In the genomic region with DNA sequence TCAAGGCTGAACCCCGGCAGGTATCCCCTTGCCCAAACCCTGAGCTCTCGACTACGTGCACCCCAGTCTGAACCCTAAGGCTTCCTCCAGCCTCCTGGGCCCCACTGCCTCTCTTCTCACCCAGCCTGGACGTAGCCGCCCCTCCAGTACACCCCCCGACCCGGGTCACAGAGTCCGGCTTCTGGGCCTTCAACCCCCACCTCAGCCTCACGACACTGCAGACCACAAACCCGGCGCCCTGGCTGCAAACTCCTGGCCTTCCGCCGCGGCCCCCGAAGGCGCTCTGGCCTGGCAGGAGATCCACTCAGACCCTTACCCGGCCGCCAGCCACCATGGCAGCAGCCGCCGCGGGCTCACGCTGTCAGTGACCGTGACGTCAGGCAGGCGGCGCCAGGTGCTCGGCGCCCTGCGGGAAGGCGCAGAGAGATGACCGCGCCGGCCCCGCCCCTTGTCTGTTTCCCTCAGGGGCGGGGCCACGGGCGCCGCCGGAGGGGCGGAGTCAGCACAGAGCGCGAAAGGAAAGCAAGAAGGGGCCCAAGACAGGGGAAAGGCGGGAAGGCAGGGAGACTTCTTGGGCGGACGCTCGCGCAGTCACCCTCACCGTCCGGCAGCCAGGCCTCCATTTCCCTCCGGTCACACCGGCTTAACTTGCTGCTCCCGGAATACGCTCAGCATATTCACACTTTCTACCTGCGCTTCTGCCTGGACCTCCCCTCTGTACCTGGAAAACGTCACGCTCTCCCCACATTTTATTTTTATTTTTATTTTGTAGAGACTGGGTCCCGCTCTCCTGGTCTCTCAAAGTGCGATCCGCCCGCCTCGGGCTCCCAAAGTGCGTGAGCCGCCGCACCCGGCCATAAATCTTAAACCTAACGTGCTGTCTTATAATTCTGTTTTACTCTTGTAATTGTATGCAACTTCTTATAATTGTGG, we compare ENCODE assay signal across 1 cellular context.
TF ChIP-seq lines count a peak whose summit lies in the region.

A gene with protein sequence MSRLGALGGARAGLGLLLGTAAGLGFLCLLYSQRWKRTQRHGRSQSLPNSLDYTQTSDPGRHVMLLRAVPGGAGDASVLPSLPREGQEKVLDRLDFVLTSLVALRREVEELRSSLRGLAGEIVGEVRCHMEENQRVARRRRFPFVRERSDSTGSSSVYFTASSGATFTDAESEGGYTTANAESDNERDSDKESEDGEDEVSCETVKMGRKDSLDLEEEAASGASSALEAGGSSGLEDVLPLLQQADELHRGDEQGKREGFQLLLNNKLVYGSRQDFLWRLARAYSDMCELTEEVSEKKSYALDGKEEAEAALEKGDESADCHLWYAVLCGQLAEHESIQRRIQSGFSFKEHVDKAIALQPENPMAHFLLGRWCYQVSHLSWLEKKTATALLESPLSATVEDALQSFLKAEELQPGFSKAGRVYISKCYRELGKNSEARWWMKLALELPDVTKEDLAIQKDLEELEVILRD (minus strand): TSS at position 372 of the 933 bp plus-strand sequence. CDS start 471 bp downstream, outside the sequence.

TF ChIP-seq in HepG2, 621 proteins besides CTCF, POLR2A, EP300 and RAD21 (continued from another document and continues in another):
- TF ChIP-seq, protein P1, sequence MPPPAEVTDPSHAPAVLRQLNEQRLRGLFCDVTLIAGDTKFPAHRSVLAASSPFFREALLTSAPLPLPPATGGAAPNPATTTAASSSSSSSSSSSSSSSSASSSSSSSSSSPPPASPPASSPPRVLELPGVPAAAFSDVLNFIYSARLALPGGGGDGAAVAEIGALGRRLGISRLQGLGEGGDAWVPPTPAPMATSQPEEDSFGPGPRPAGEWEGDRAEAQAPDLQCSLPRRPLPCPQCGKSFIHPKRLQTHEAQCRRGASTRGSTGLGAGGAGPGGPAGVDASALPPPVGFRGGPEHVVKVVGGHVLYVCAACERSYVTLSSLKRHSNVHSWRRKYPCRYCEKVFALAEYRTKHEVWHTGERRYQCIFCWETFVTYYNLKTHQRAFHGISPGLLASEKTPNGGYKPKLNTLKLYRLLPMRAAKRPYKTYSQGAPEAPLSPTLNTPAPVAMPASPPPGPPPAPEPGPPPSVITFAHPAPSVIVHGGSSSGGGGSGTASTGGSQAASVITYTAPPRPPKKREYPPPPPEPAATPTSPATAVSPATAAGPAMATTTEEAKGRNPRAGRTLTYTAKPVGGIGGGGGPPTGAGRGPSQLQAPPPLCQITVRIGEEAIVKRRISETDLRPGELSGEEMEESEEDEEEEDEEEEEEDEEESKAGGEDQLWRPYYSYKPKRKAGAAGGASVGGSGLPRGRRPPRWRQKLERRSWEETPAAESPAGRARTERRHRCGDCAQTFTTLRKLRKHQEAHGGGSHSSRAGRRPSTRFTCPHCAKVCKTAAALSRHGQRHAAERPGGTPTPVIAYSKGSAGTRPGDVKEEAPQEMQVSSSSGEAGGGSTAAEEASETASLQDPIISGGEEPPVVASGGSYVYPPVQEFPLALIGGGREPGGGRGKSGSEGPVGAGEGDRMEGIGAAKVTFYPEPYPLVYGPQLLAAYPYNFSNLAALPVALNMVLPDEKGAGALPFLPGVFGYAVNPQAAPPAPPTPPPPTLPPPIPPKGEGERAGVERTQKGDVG (CRISPR knock-in tag; IDR thresholded peaks at IDR 0.05; ENCODE audit: borderline replicate concordance), result no peak
- TF ChIP-seq KLF11 (CRISPR knock-in tag; IDR thresholded peaks at IDR 0.05) (no peak), ZNF180 (CRISPR knock-in tag; IDR thresholded peaks at IDR 0.05; ENCODE audit: borderline replicate concordance, low read depth) (no peak), ZNF468 (CRISPR knock-in tag; IDR thresholded peaks at IDR 0.05) (no peak), ARHGAP35 (CRISPR knock-in tag; IDR thresholded peaks at IDR 0.05; ENCODE audit: borderline replicate concordance) (no peak; the same call in 1 of the 2 replicates), ZNF761 (CRISPR knock-in tag; conservative IDR thresholded peaks at IDR 0.05) (peak; percentile 82; the same call in 1 of the 2 replicates), ZBTB42 (CRISPR knock-in tag; IDR thresholded peaks at IDR 0.05) (no peak), ZNF652 (CRISPR knock-in tag; IDR thresholded peaks at IDR 0.05; ENCODE audit: borderline replicate concordance, low read depth) (no peak), KMT2B (CRISPR knock-in tag; IDR thresholded peaks at IDR 0.05) (peak; percentile 93), ZNF431 (CRISPR knock-in tag; IDR thresholded peaks at IDR 0.05; ENCODE audit: borderline replicate concordance, low read depth) (no peak), PTBP1 (IDR thresholded peaks at IDR 0.05; ENCODE audit: low read depth, low read length, poor library complexity, severe bottlenecking) (no peak), MZF1 (CRISPR knock-in tag; IDR thresholded peaks at IDR 0.05; ENCODE audit: borderline replicate concordance) (no peak), KLF9 (CRISPR knock-in tag; IDR thresholded peaks at IDR 0.05; ENCODE audit: low read depth) (no peak; the same call in 1 of the 2 replicates), ONECUT2 (CRISPR knock-in tag; IDR thresholded peaks at IDR 0.05) (no peak), SYNCRIP (IDR thresholded peaks at IDR 0.05; ENCODE audit: insufficient read depth, low read depth, low read length) (no peak), HNRNPLL (IDR thresholded peaks at IDR 0.05; ENCODE audit: low read depth, low read length, poor library complexity, severe bottlenecking) (peak; percentile 7), KAT7 (CRISPR knock-in tag; IDR thresholded peaks at IDR 0.05; ENCODE audit: borderline replicate concordance) (no peak), SIX4 (CRISPR knock-in tag; IDR thresholded peaks at IDR 0.05) (peak; percentile 38; the same call in 1 of the 2 replicates), KMT2A (CRISPR knock-in tag; IDR thresholded peaks at IDR 0.05) (peak; percentile 79), ADNP (CRISPR knock-in tag; IDR thresholded peaks at IDR 0.05) (no peak)
- TF ChIP-seq, protein P2, sequence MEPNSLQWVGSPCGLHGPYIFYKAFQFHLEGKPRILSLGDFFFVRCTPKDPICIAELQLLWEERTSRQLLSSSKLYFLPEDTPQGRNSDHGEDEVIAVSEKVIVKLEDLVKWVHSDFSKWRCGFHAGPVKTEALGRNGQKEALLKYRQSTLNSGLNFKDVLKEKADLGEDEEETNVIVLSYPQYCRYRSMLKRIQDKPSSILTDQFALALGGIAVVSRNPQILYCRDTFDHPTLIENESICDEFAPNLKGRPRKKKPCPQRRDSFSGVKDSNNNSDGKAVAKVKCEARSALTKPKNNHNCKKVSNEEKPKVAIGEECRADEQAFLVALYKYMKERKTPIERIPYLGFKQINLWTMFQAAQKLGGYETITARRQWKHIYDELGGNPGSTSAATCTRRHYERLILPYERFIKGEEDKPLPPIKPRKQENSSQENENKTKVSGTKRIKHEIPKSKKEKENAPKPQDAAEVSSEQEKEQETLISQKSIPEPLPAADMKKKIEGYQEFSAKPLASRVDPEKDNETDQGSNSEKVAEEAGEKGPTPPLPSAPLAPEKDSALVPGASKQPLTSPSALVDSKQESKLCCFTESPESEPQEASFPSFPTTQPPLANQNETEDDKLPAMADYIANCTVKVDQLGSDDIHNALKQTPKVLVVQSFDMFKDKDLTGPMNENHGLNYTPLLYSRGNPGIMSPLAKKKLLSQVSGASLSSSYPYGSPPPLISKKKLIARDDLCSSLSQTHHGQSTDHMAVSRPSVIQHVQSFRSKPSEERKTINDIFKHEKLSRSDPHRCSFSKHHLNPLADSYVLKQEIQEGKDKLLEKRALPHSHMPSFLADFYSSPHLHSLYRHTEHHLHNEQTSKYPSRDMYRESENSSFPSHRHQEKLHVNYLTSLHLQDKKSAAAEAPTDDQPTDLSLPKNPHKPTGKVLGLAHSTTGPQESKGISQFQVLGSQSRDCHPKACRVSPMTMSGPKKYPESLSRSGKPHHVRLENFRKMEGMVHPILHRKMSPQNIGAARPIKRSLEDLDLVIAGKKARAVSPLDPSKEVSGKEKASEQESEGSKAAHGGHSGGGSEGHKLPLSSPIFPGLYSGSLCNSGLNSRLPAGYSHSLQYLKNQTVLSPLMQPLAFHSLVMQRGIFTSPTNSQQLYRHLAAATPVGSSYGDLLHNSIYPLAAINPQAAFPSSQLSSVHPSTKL (CRISPR knock-in tag; IDR thresholded peaks at IDR 0.05), result peak; percentile 34; the same call in 1 of the 2 replicates
- TF ChIP-seq, protein P3, sequence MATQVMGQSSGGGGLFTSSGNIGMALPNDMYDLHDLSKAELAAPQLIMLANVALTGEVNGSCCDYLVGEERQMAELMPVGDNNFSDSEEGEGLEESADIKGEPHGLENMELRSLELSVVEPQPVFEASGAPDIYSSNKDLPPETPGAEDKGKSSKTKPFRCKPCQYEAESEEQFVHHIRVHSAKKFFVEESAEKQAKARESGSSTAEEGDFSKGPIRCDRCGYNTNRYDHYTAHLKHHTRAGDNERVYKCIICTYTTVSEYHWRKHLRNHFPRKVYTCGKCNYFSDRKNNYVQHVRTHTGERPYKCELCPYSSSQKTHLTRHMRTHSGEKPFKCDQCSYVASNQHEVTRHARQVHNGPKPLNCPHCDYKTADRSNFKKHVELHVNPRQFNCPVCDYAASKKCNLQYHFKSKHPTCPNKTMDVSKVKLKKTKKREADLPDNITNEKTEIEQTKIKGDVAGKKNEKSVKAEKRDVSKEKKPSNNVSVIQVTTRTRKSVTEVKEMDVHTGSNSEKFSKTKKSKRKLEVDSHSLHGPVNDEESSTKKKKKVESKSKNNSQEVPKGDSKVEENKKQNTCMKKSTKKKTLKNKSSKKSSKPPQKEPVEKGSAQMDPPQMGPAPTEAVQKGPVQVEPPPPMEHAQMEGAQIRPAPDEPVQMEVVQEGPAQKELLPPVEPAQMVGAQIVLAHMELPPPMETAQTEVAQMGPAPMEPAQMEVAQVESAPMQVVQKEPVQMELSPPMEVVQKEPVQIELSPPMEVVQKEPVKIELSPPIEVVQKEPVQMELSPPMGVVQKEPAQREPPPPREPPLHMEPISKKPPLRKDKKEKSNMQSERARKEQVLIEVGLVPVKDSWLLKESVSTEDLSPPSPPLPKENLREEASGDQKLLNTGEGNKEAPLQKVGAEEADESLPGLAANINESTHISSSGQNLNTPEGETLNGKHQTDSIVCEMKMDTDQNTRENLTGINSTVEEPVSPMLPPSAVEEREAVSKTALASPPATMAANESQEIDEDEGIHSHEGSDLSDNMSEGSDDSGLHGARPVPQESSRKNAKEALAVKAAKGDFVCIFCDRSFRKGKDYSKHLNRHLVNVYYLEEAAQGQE (IDR thresholded peaks at IDR 0.05; ENCODE audit: borderline replicate concordance in 1 of 2, low read depth in 1 of 2, low read length in 2 of 2), result no peak
- TF ChIP-seq, protein P4, sequence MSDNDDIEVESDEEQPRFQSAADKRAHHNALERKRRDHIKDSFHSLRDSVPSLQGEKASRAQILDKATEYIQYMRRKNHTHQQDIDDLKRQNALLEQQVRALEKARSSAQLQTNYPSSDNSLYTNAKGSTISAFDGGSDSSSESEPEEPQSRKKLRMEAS (IDR thresholded peaks at IDR 0.05), result peak; percentile 76
- TF ChIP-seq, protein P5, sequence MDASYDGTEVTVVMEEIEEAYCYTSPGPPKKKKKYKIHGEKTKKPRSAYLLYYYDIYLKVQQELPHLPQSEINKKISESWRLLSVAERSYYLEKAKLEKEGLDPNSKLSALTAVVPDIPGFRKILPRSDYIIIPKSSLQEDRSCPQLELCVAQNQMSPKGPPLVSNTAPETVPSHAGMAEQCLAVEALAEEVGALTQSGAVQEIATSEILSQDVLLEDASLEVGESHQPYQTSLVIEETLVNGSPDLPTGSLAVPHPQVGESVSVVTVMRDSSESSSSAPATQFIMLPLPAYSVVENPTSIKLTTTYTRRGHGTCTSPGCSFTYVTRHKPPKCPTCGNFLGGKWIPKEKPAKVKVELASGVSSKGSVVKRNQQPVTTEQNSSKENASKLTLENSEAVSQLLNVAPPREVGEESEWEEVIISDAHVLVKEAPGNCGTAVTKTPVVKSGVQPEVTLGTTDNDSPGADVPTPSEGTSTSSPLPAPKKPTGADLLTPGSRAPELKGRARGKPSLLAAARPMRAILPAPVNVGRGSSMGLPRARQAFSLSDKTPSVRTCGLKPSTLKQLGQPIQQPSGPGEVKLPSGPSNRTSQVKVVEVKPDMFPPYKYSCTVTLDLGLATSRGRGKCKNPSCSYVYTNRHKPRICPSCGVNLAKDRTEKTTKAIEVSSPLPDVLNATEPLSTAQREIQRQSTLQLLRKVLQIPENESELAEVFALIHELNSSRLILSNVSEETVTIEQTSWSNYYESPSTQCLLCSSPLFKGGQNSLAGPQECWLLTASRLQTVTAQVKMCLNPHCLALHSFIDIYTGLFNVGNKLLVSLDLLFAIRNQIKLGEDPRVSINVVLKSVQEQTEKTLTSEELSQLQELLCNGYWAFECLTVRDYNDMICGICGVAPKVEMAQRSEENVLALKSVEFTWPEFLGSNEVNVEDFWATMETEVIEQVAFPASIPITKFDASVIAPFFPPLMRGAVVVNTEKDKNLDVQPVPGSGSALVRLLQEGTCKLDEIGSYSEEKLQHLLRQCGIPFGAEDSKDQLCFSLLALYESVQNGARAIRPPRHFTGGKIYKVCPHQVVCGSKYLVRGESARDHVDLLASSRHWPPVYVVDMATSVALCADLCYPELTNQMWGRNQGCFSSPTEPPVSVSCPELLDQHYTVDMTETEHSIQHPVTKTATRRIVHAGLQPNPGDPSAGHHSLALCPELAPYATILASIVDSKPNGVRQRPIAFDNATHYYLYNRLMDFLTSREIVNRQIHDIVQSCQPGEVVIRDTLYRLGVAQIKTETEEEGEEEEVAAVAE (CRISPR knock-in tag; IDR thresholded peaks at IDR 0.05; ENCODE audit: borderline replicate concordance), result peak; percentile 22; the same call in 1 of the 2 replicates
